In the genomic region with DNA sequence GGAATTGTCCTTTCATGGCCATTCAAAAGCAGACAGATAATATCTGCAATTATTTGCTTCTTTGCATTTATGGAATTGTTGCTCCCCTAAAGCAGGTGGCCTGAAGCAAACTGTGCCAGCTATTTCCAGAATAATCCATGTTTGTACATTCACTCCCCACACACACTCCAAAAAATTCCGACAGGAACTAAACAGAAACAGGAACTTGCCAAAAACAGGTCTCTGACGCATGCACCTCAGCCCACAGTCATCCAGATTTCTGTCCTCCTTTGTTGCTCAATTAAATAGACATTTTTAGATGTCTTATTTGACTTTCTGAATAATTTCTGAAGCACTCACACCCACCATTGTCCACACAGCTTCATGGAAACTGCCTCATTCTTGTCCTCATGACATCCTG, we compare ENCODE assay signal across 1 cellular context.
TF ChIP-seq lines count a peak whose summit lies in the region.

No MANE protein-coding gene starts in this region.

TF ChIP-seq in IMR-90, 13 proteins besides CTCF, POLR2A, EP300 and RAD21:
- TF ChIP-seq SMC3 (IDR thresholded peaks at IDR 0.05; ENCODE audit: low read depth, low read length) = no peak
- no peak for TF ChIP-seq RCOR1 (IDR thresholded peaks at IDR 0.05; ENCODE audit: insufficient replicate concordance, low read length)
- TF ChIP-seq, protein P1, sequence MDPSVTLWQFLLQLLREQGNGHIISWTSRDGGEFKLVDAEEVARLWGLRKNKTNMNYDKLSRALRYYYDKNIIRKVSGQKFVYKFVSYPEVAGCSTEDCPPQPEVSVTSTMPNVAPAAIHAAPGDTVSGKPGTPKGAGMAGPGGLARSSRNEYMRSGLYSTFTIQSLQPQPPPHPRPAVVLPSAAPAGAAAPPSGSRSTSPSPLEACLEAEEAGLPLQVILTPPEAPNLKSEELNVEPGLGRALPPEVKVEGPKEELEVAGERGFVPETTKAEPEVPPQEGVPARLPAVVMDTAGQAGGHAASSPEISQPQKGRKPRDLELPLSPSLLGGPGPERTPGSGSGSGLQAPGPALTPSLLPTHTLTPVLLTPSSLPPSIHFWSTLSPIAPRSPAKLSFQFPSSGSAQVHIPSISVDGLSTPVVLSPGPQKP (IDR thresholded peaks at IDR 0.05; ENCODE audit: borderline replicate concordance, low read depth, low read length) = no peak
- TF ChIP-seq FOS (IDR thresholded peaks at IDR 0.05; ENCODE audit: low read depth, low read length) = no peak
